In genomic region chr1:227886503-227886961, GRCh38 we compare ENCODE assay signal across 10 cellular contexts.
A peak's percentile ranks its signal among the peaks of the same experiment; 100 is the strongest.
DNase-seq lines count a peak whose midpoint lies in the region; ATAC-seq and TF ChIP-seq lines count a peak whose summit lies in the region.
"Had no signal": no experiment of that assay in that cellular context is flagged by ENCODE, and none has a peak within 500 bp of the region (broad histone marks: within the 10 kb centered on the region; RNA-seq: fewer than 3 reads in every experiment).

No MANE protein-coding gene starts in this region.

- DNase-seq in Ammon's horn (ENCODE audit: low spot score) (peak; percentile 1), Right ventricle myocardium superior (no peak), omental fat pad (ENCODE audit: low spot score) (peak; percentile 18), foreskin keratinocyte (no peak), COR-L47 (lab: John Stamatoyannopoulos, UW) (no peak)
- DNase-seq: midbrain, NCI-H526 had no signal

- H3K27me3 ChIP-seq in HUES6 (ENCODE audit: control insufficient read depth, insufficient read depth, low read length) (no peaks in the 10 kb centered on the region), foreskin keratinocyte (no peaks in the 10 kb centered on the region)

- peak overlapping the region; percentile 65 for H3K4me3 ChIP-seq in HUES6 (ENCODE audit: low read depth, low read length)

- H3K4me1 ChIP-seq in HUES6 (ENCODE audit: control insufficient read depth, insufficient read depth, low read length), result peaks cover 23% of the 10 kb centered on the region
- peaks cover 9% of the 10 kb centered on the region for H3K4me1 ChIP-seq in foreskin keratinocyte

- H3K9ac ChIP-seq in HUES6 (ENCODE audit: low read length), result no peak overlapping the region

- TF ChIP-seq CTCF in omental fat pad (IDR thresholded peaks at IDR 0.05), result no peak
- TF ChIP-seq CTCF in foreskin keratinocyte (conservative IDR thresholded peaks at IDR 0.05), result no peak

- intact Hi-C loops in Right ventricle myocardium superior (cut with DNase I), result no loop called here

- ATAC-seq in Right ventricle myocardium superior (ENCODE audit: poor library complexity), result peak; percentile 1
- ATAC-seq in omental fat pad (ENCODE audit: low FRiP score), result no peak
- no peak for ATAC-seq in HG03175 (IDR thresholded peaks at IDR 0.05; ENCODE audit: unreplicated experiment)
- ATAC-seq in foreskin keratinocyte, result no peak
- ATAC-seq in GM18505 (IDR thresholded peaks at IDR 0.05; ENCODE audit: unreplicated experiment), result no peak

- H3K9me3 ChIP-seq in HUES6 (ENCODE audit: control insufficient read depth, insufficient read depth, low read depth, low read length), result no peaks in the 10 kb centered on the region

- H3K27ac ChIP-seq in HUES6 (ENCODE audit: low read depth, low read length) (no peak overlapping the region), foreskin keratinocyte (no peak overlapping the region)

- no peak for TF ChIP-seq POLR2A in GM18505 (IDR thresholded peaks at IDR 0.05; ENCODE audit: borderline replicate concordance, extremely low read depth, insufficient read depth, insufficient read length)

- no peaks in the 10 kb centered on the region for H3K36me3 ChIP-seq in HUES6 (ENCODE audit: control insufficient read depth, insufficient read depth, low read length)

Comparison
In these comparisons a context has a peak if more than half of its experiments do, and no peak if none do; other contexts are left out.
1. DNase-seq: peak in Ammon's horn (single experiment) and omental fat pad (single experiment); none in Right ventricle myocardium superior (single experiment), foreskin keratinocyte (0 of 2) and COR-L47 (single experiment).